11 cellular contexts compared by ENCODE assay signal in the genomic region with DNA sequence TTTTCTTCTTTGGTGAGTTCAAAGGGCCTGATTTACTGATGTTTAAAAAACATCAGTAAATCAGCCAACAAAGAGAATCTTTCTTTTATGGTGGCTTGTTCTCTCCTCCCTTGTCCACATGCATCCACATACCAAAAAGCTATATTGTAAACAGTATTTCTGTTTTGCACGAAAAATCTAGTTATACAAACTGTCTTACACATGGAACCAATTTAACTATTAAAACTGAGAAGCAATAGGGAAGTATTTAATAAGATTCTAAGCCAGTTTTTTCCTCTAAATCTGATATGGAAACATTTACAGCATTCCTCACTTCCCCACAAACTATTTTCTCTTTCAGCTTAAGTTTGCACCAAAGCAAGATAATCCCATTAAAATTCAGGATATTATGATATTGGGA.
DNase-seq lines count a peak whose midpoint lies in the region; ATAC-seq and TF ChIP-seq lines count a peak whose summit lies in the region.
"Had no signal": no experiment of that assay in that cellular context is flagged by ENCODE, and none has a peak within 500 bp of the region (broad histone marks: within the 10 kb centered on the region; RNA-seq: fewer than 3 reads in every experiment).

No MANE protein-coding gene starts in this region.

- H3K27ac Mint-ChIP-seq in brain, result peak overlapping the region in 3 of 5 experiments; percentile 0 to 72 (median 69)
- peak overlapping the region; percentile 49 to 94 (median 83) for H3K27ac Mint-ChIP-seq in naive thymus-derived CD4-positive, alpha-beta T cell
- H3K27ac Mint-ChIP-seq in chondrocyte (ENCODE audit: unreplicated experiment), result no peak overlapping the region

- no peak overlapping the region for H3K27ac ChIP-seq in HEK293 (ENCODE audit: extremely low read depth, low read depth, low read length)
- peak overlapping the region; percentile 96 for H3K27ac ChIP-seq in naive thymus-derived CD4-positive, alpha-beta T cell (ENCODE audit: low read depth, low read length)

- peak; percentile 55 for DNase-seq in BJ (ENCODE audit: low read depth)
- peak in 1 of 9 donors; percentile 20 for DNase-seq in naive thymus-derived CD4-positive, alpha-beta T cell
- DNase-seq in chondrocyte (ENCODE audit: low spot score), result no peak
- DNase-seq in T-helper 9 cell, result no peak
- no peak for DNase-seq in ecto neural progenitor cell (ENCODE audit: low spot score)
- DNase-seq: dermis blood vessel endothelial cell, heart right ventricle, NCI-H2171 had no signal

- intact Hi-C loops in naive thymus-derived CD4-positive, alpha-beta T cell (cut with micrococcal nuclease), result loop anchor here (5.0 to 10.0 kb wide), 3 partner anchors 198 to 1243 kb away; no protein-coding TSS in a partner anchor

- peaks cover 20% of the 10 kb centered on the region for H3K4me1 ChIP-seq in HEK293 (ENCODE audit: control insufficient read depth, insufficient read depth, low read length)
- H3K4me1 ChIP-seq in naive thymus-derived CD4-positive, alpha-beta T cell (ENCODE audit: control insufficient read depth in 2 of 2, insufficient read depth in 2 of 2, low read length in 2 of 2), result peaks cover 31 to 54% of the 10 kb centered on the region in 2 donors

- CTCF ChIA-PET in BJ (lab: Yijun Ruan, JAX), result interaction anchor here (0.7 to 5.5 kb wide), 3 partner anchors 327 to 462 kb away, joined by 3 to 38 read pairs (median 6); no protein-coding TSS in a partner anchor
- CTCF ChIA-PET in HEK293 (lab: Yijun Ruan, JAX), result interaction anchor here (0.6 to 0.7 kb wide), 2 partner anchors 172 to 374 kb away, joined by 3 read pairs; no protein-coding TSS in a partner anchor
- CTCF ChIA-PET in naive thymus-derived CD4-positive, alpha-beta T cell (lab: Charles Lee), result interaction anchor here (0.7 to 7.3 kb wide), 5 partner anchors 9 to 327 kb away, joined by 3 to 58 read pairs (median 8); no protein-coding TSS in a partner anchor

- POLR2A ChIA-PET in BJ (lab: Charles Lee), result interaction anchor here (0.6 kb wide), 1 partner anchor 1241 kb away, joined by 3 read pairs; no protein-coding TSS in a partner anchor
- POLR2A ChIA-PET in HEK293 (lab: Yijun Ruan, JAX), result no interaction called here
- POLR2A ChIA-PET in naive thymus-derived CD4-positive, alpha-beta T cell (lab: Charles Lee), result interaction anchor here (0.6 to 2.9 kb wide), 9 partner anchors 11 to 327 kb away, joined by 3 to 24 read pairs (median 3); no protein-coding TSS in a partner anchor

- H3K4me1 Mint-ChIP-seq in brain (peaks cover 54% of the 10 kb centered on the region), chondrocyte (ENCODE audit: low read depth) (peaks cover 22% of the 10 kb centered on the region)
- H3K4me1 Mint-ChIP-seq in naive thymus-derived CD4-positive, alpha-beta T cell, result peaks cover 32 to 78% (median 66%) of the 10 kb centered on the region in 7 donors

- H3K36me3 Mint-ChIP-seq in brain, result no peaks in the 10 kb centered on the region
- peaks cover 0 to 2% (median 0%) of the 10 kb centered on the region in 5 donors for H3K36me3 Mint-ChIP-seq in naive thymus-derived CD4-positive, alpha-beta T cell
- no peaks in the 10 kb centered on the region for H3K36me3 Mint-ChIP-seq in chondrocyte (ENCODE audit: low read depth)

- H3K36me3 ChIP-seq in BJ (ENCODE audit: control insufficient read depth, insufficient read depth, low read length) (no peaks in the 10 kb centered on the region), HEK293 (ENCODE audit: control insufficient read depth in 2 of 2, insufficient read depth in 1 of 2, low read length in 2 of 2) (no peaks in the 10 kb centered on the region)
- H3K36me3 ChIP-seq in naive thymus-derived CD4-positive, alpha-beta T cell (ENCODE audit: control insufficient read depth in 2 of 3, insufficient read depth in 3 of 3, low read length in 3 of 3), result peaks cover 0 to 7% (median 0%) of the 10 kb centered on the region in 3 experiments
- H3K36me3 ChIP-seq: heart right ventricle had no signal

- no peak for ATAC-seq in naive thymus-derived CD4-positive, alpha-beta T cell
- no peak for ATAC-seq in HG02938 (IDR thresholded peaks at IDR 0.05; ENCODE audit: unreplicated experiment)
- ATAC-seq: heart right ventricle had no signal

- no peaks in the 10 kb centered on the region for H3K9me3 Mint-ChIP-seq in brain
- H3K9me3 Mint-ChIP-seq in naive thymus-derived CD4-positive, alpha-beta T cell, result no peaks in the 10 kb centered on the region
- H3K9me3 Mint-ChIP-seq in chondrocyte (ENCODE audit: low read depth), result no peaks in the 10 kb centered on the region

- no peak for TF ChIP-seq CTCF in BJ (IDR thresholded peaks at IDR 0.05; ENCODE audit: insufficient read depth, low read depth, low read length)
- TF ChIP-seq CTCF in HEK293 (tag by site-specific recombination; IDR thresholded peaks at IDR 0.05), result no peak
- TF ChIP-seq CTCF in brain (conservative IDR thresholded peaks at IDR 0.05), result no peak
- no peak for TF ChIP-seq CTCF in chondrocyte (IDR thresholded peaks at IDR 0.05)

- no peaks in the 10 kb centered on the region for H3K9me3 ChIP-seq in HEK293 (ENCODE audit: control insufficient read depth, insufficient read depth, low read depth, low read length)
- no peaks in the 10 kb centered on the region for H3K9me3 ChIP-seq in naive thymus-derived CD4-positive, alpha-beta T cell (ENCODE audit: control insufficient read depth in 2 of 3, low read length in 3 of 3)
- H3K9me3 ChIP-seq: heart right ventricle had no signal

- no peak overlapping the region for H3K4me3 ChIP-seq in BJ (ENCODE audit: low read depth, low read length)
- H3K4me3 ChIP-seq in HEK293 (ENCODE audit: low read depth, low read length), result no peak overlapping the region
- peak overlapping the region; percentile 75 for H3K4me3 ChIP-seq in naive thymus-derived CD4-positive, alpha-beta T cell (ENCODE audit: low read length)

- peaks cover 69% of the 10 kb centered on the region for H3K27me3 Mint-ChIP-seq in brain
- H3K27me3 Mint-ChIP-seq in naive thymus-derived CD4-positive, alpha-beta T cell, result peaks cover 0 to 4% (median 0%) of the 10 kb centered on the region in 5 donors
- peaks cover 21% of the 10 kb centered on the region for H3K27me3 Mint-ChIP-seq in chondrocyte (ENCODE audit: low read depth)

- H3K27me3 ChIP-seq in BJ (ENCODE audit: control insufficient read depth, insufficient read depth, low read length), result peaks cover 10% of the 10 kb centered on the region
- no peaks in the 10 kb centered on the region for H3K27me3 ChIP-seq in naive thymus-derived CD4-positive, alpha-beta T cell (ENCODE audit: control insufficient read depth in 2 of 2, insufficient read depth in 2 of 2, low read length in 2 of 2)

- peak overlapping the region; percentile 64 to 86 (median 72) for H3K4me3 Mint-ChIP-seq in brain
- peak overlapping the region; percentile 79 to 90 (median 86) for H3K4me3 Mint-ChIP-seq in naive thymus-derived CD4-positive, alpha-beta T cell
- H3K4me3 Mint-ChIP-seq in chondrocyte (ENCODE audit: unreplicated experiment), result no peak overlapping the region

TF ChIP-seq in HEK293, 187 proteins besides CTCF, POLR2A, EP300 and RAD21:
- TF ChIP-seq, protein P1, sequence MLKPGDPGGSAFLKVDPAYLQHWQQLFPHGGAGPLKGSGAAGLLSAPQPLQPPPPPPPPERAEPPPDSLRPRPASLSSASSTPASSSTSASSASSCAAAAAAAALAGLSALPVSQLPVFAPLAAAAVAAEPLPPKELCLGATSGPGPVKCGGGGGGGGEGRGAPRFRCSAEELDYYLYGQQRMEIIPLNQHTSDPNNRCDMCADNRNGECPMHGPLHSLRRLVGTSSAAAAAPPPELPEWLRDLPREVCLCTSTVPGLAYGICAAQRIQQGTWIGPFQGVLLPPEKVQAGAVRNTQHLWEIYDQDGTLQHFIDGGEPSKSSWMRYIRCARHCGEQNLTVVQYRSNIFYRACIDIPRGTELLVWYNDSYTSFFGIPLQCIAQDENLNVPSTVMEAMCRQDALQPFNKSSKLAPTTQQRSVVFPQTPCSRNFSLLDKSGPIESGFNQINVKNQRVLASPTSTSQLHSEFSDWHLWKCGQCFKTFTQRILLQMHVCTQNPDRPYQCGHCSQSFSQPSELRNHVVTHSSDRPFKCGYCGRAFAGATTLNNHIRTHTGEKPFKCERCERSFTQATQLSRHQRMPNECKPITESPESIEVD (tag by site-specific recombination; IDR thresholded peaks at IDR 0.05), result peak; percentile 77; the same call in 1 of the 2 replicates
- TF ChIP-seq ZNF24 (tag by site-specific recombination; IDR thresholded peaks at IDR 0.05), result no peak
